In genomic region chr19:3392480-3392879, GRCh38 we compare ENCODE assay signal across 20 cellular contexts.
"Had no signal": no experiment of that assay in that cellular context is flagged by ENCODE, and none has a peak within 500 bp of the region (broad histone marks: within the 10 kb centered on the region; RNA-seq: fewer than 3 reads in every experiment).

No MANE protein-coding gene starts in this region.

- H3K27me3 ChIP-seq: brain microvascular endothelial cell, colonic mucosa, heart right ventricle, stomach, testis had no signal

- ATAC-seq: activated T-cell treated with anti-CD3 and anti-CD28 coated beads, Interleukin-2, amount 50 U/mL, for 72 hours; heart right ventricle; lower lobe of right lung; stimulated activated effector memory CD8-positive, alpha-beta T cell treated with anti-CD3 and anti-CD28 coated beads, Interleukin-12 subunit alpha, Interleukin-12 subunit beta, amount 100 ng/mL, for 72 hours had no signal

- DNase-seq: activated CD4-positive, CD25-positive, alpha-beta regulatory T cell treated with anti-CD3 and anti-CD28 coated beads, Interleukin-2, amount 50 U/mL, for 72 hours; activated effector memory CD4-positive, alpha-beta T cell treated with anti-CD3 and anti-CD28 coated beads, Interleukin-2, amount 50 U/mL, for 16 hours; activated naive CD4-positive, alpha-beta T cell treated with anti-CD3 and anti-CD28 coated beads, Interleukin-2, amount 50 U/mL, for 16 hours; activated T-cell treated with anti-CD3 and anti-CD28 coated beads, Interleukin-2, amount 50 U/mL, for 72 hours; aorta; brain microvascular endothelial cell; central memory CD4-positive, alpha-beta T cell; colonic mucosa; erythroblast; heart right ventricle; kidney glomerular epithelial cell; lower lobe of right lung; posterior cingulate gyrus; retina; stimulated activated CD4-positive, alpha-beta T cell treated with anti-CD3 and anti-CD28 coated beads, Interleukin-4, amount 100 ng/mL, for 1 hour; stomach; testis had no signal

- H3K4me3 ChIP-seq: colonic mucosa, heart right ventricle, lower lobe of right lung, smooth muscle cell, stomach, testis had no signal

- H3K27ac ChIP-seq: brain microvascular endothelial cell, colonic mucosa, lower lobe of right lung, testis, VCaP had no signal

- H3K9me3 ChIP-seq: colonic mucosa, heart right ventricle, lower lobe of right lung, stomach, testis had no signal

- H3K36me3 ChIP-seq: colonic mucosa had no signal

- H3K4me2 ChIP-seq: smooth muscle cell had no signal
